21 cellular contexts compared by ENCODE assay signal in genomic region chr2:8563814-8564474, GRCh38.
DNase-seq lines count a peak whose midpoint lies in the region; ATAC-seq and TF ChIP-seq lines count a peak whose summit lies in the region.
"Had no signal": no experiment of that assay in that cellular context is flagged by ENCODE, and none has a peak within 500 bp of the region (broad histone marks: within the 10 kb centered on the region; RNA-seq: fewer than 3 reads in every experiment).

No MANE protein-coding gene starts in this region.

- H3K9ac ChIP-seq in DND-41 (ENCODE audit: low read depth, low read length) (no peak overlapping the region), Loucy (ENCODE audit: low read depth, low read length, poor library complexity, severe bottlenecking) (no peak overlapping the region)

- no peak overlapping the region for H3K4me3 ChIP-seq in DND-41 (ENCODE audit: low read depth in 1 of 2, low read length in 2 of 2)
- H3K4me3 ChIP-seq in Loucy (ENCODE audit: low read length, poor library complexity, severe bottlenecking) = no peak overlapping the region
- H3K4me3 ChIP-seq: GM12878, right atrium auricular region, SJSA1, vagina had no signal

- no peaks in the 10 kb centered on the region for H3K36me3 Mint-ChIP-seq in effector memory CD8-positive, alpha-beta T cell (ENCODE audit: insufficient read depth)

- ATAC-seq in DND-41 (ENCODE audit: insufficient read depth, low read depth) (peak; percentile 67), GM19397 (IDR thresholded peaks at IDR 0.05; ENCODE audit: unreplicated experiment) (no peak)
- no peak for ATAC-seq in effector memory CD8-positive, alpha-beta T cell (replicated peaks)
- ATAC-seq: GM12878 had no signal

- H3K4me1 Mint-ChIP-seq in effector memory CD8-positive, alpha-beta T cell (ENCODE audit: low read depth in 2 of 2) = peaks cover 4 to 10% of the 10 kb centered on the region in 2 donors

- H3K27me3 Mint-ChIP-seq in effector memory CD8-positive, alpha-beta T cell = no peaks in the 10 kb centered on the region
- H3K27me3 Mint-ChIP-seq: activated CD4-positive, alpha-beta T cell treated with anti-CD3 and anti-CD28 coated beads, Interleukin-2, amount 10 ng/mL, durations not matched to agents 24 days and 14 days had no signal

- no peaks in the 10 kb centered on the region for H3F3A ChIP-seq in Loucy (ENCODE audit: low read depth)

- H3K79me2 ChIP-seq in DND-41 (ENCODE audit: insufficient read depth, low read length) = no peaks in the 10 kb centered on the region
- H3K79me2 ChIP-seq in Loucy (ENCODE audit: insufficient read depth, low read length) = no peaks in the 10 kb centered on the region

- H3K9me3 ChIP-seq in DND-41 (ENCODE audit: insufficient read depth, low read length, severe bottlenecking) (peaks cover 9% of the 10 kb centered on the region), Loucy (ENCODE audit: insufficient read depth, low read depth, low read length) (peaks cover 13% of the 10 kb centered on the region; the same call in 1 of the 2 replicates)
- H3K9me3 ChIP-seq: vagina had no signal

- no peaks in the 10 kb centered on the region for H3K36me3 ChIP-seq in DND-41 (ENCODE audit: insufficient read depth, low read length)
- no peaks in the 10 kb centered on the region for H3K36me3 ChIP-seq in Loucy (ENCODE audit: insufficient read depth, low read length)
- H3K36me3 ChIP-seq: right atrium auricular region, SJSA1, vagina had no signal

- H4K20me1 ChIP-seq in DND-41 (ENCODE audit: insufficient read depth, low read length) (no peaks in the 10 kb centered on the region), Loucy (ENCODE audit: insufficient read depth, low read length, poor library complexity, severe bottlenecking) (no peaks in the 10 kb centered on the region)

- H3K4me1 ChIP-seq in DND-41 (ENCODE audit: insufficient read depth, low read length) = no peaks in the 10 kb centered on the region
- H3K4me1 ChIP-seq in Loucy (ENCODE audit: insufficient read depth, low read length, poor library complexity, severe bottlenecking) = peaks cover 7% of the 10 kb centered on the region
- H3K4me1 ChIP-seq: SJSA1, vagina had no signal

- H3K4me2 ChIP-seq in DND-41 (ENCODE audit: insufficient read depth, low read length) = no peak overlapping the region
- H3K4me2 ChIP-seq in Loucy (ENCODE audit: low read depth, low read length, poor library complexity, severe bottlenecking) = no peak overlapping the region

- H2AFZ ChIP-seq in DND-41 (ENCODE audit: low read depth, low read length) = no peak overlapping the region
- no peak overlapping the region for H2AFZ ChIP-seq in Loucy (ENCODE audit: low read length)

- peak overlapping the region in 1 of 2 donors; percentile 11 for H3K27ac Mint-ChIP-seq in effector memory CD8-positive, alpha-beta T cell
- H3K27ac Mint-ChIP-seq: activated CD4-positive, alpha-beta T cell treated with anti-CD3 and anti-CD28 coated beads, Interleukin-2, amount 10 ng/mL, durations not matched to agents 24 days and 14 days; T-helper 1 cell treated with Interleukin-12 subunit alpha and Interleukin-12 subunit beta and Interleukin-4 antibody, amounts not matched to agents 30 μg/mL and 1 μg/mL, for 36 hours had no signal

- H3K9me3 Mint-ChIP-seq in effector memory CD8-positive, alpha-beta T cell = peaks cover 0 to 3% of the 10 kb centered on the region in 2 donors

- DNase-seq in DND-41 (peak; percentile 29), islet precursor cell (peak; percentile 35)
- DNase-seq in stimulated activated CD8-positive, alpha-beta memory T cell treated with anti-CD3 and anti-CD28 coated beads, Interleukin-4, amount 100 ng/mL, for 48 hours = peak; percentile 17
- DNase-seq in activated CD4-positive, CD25-positive, alpha-beta regulatory T cell (lab: John Stamatoyannopoulos, UW) = no peak
- DNase-seq in effector memory CD8-positive, alpha-beta T cell = no peak
- DNase-seq: activated CD4-positive, alpha-beta T cell treated with anti-CD3 and anti-CD28 coated beads, Interleukin-2, amount 10 ng/mL, durations not matched to agents 24 days and 14 days; activated CD8-positive, alpha-beta memory T cell treated with anti-CD3 and anti-CD28 coated beads, Interleukin-2, amount 50 U/mL, for 48 hours; activated effector memory CD4-positive, alpha-beta T cell treated with Interleukin-2 at 50 U/mL for 16 hours; amniotic stem cell; DMS79; mammary epithelial cell; NCI-H1092; NCI-H2081; NCI-H446 had no signal

- no peaks in the 10 kb centered on the region for H3K27me3 ChIP-seq in DND-41 (ENCODE audit: insufficient read depth, low read length, poor library complexity)
- peaks cover 23% of the 10 kb centered on the region for H3K27me3 ChIP-seq in Loucy (ENCODE audit: insufficient read depth, low read length, poor library complexity, severe bottlenecking)
- H3K27me3 ChIP-seq: right atrium auricular region, SJSA1, vagina had no signal

- H3K27ac ChIP-seq in DND-41 (ENCODE audit: low read length) = no peak overlapping the region
- H3K27ac ChIP-seq: right atrium auricular region, SJSA1, vagina had no signal

- H3K9me2 ChIP-seq in Loucy (replicated peaks; ENCODE audit: low read depth, low read length) = no peaks in the 10 kb centered on the region

- H3K4me3 Mint-ChIP-seq in effector memory CD8-positive, alpha-beta T cell = no peak overlapping the region
- H3K4me3 Mint-ChIP-seq: activated CD4-positive, alpha-beta T cell treated with anti-CD3 and anti-CD28 coated beads, Interleukin-2, amount 10 ng/mL, durations not matched to agents 24 days and 14 days; T-helper 1 cell treated with Interleukin-12 subunit alpha and Interleukin-12 subunit beta and Interleukin-4 antibody, amounts not matched to agents 30 μg/mL and 1 μg/mL, for 36 hours had no signal

- TF ChIP-seq CTCF in DND-41 (IDR thresholded peaks at IDR 0.05; ENCODE audit: borderline replicate concordance, extremely low read depth, low read length, poor library complexity, severe bottlenecking) = peak; percentile 6
- peak; percentile 28; the same call in 1 of the 2 replicates for TF ChIP-seq CTCF in Loucy (conservative IDR thresholded peaks at IDR 0.05; ENCODE audit: low read length)

Comparison
In these comparisons a context has a peak if more than half of its experiments do, and no peak if none do; other contexts are left out.
1. DNase-seq: peak in DND-41 (single experiment), islet precursor cell (single experiment) and stimulated activated CD8-positive, alpha-beta memory T cell treated with anti-CD3 and anti-CD28 coated beads, Interleukin-4, amount 100 ng/mL, for 48 hours (single experiment); none in activated CD4-positive, CD25-positive, alpha-beta regulatory T cell (0 of 4) and effector memory CD8-positive, alpha-beta T cell (0 of 3).